ENCODE assay signal across 1 cellular context in the genomic region with DNA sequence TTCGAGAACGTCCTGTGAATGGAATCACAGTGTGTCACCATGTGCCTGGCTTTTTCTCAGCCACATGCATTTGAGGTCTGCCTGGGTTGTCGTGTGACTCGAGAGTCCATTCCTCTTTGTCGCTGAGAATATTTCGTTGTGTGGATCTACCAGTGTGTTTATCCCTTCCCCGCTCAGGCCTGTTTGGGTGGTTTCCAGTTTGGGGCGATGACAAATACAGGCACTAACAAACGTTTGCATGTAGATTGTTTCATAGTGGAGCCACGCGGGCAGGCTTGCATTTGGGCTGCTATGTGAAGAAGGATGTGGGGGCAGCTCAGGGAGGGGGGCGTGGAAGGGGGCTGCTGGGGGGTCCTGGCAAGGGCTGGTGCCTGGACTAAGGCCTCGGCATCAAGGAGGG.
TF ChIP-seq lines count a peak whose summit lies in the region.

No MANE protein-coding gene starts in this region.

TF ChIP-seq in H1, 55 proteins besides CTCF, POLR2A, EP300 and RAD21:
- TF ChIP-seq MAFK (IDR thresholded peaks at IDR 0.05; ENCODE audit: low read depth, low read length) (no peak), CEBPB (IDR thresholded peaks at IDR 0.05; ENCODE audit: low read depth, low read length) (no peak), SP2 (IDR thresholded peaks at IDR 0.05; ENCODE audit: low read length) (no peak)
- TF ChIP-seq, protein P1, sequence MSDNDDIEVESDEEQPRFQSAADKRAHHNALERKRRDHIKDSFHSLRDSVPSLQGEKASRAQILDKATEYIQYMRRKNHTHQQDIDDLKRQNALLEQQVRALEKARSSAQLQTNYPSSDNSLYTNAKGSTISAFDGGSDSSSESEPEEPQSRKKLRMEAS (IDR thresholded peaks at IDR 0.05), result peak; percentile 23; the same call in 1 of the 2 replicates
